In genomic region chr17:28864991-28865849, GRCh38 we compare ENCODE assay signal across 1 cellular context.
TF ChIP-seq lines count a peak whose summit lies in the region.

No MANE protein-coding gene starts in this region.

TF ChIP-seq in K562, 482 proteins besides CTCF, POLR2A, EP300 and RAD21 (continued from another document and continues in another):
- TF ChIP-seq YY1 (IDR thresholded peaks at IDR 0.05; ENCODE audit: borderline replicate concordance in 1 of 3, control insufficient read depth in 1 of 3, extremely low read depth in 1 of 3, insufficient read depth in 3 of 3, insufficient read length in 1 of 3, insufficient replicate concordance in 2 of 3, low read depth in 1 of 3, low read length in 2 of 3) (peak in 2 of 3 experiments; percentile 54 to 62), DMBX1 (CRISPR knock-in tag; IDR thresholded peaks at IDR 0.05; ENCODE audit: borderline replicate concordance) (peak; percentile 98), MLLT1 (IDR thresholded peaks at IDR 0.05) (peak; percentile 42 to 94; a peak in 3 of 4 replicates), GTF2B (IDR thresholded peaks at IDR 0.05; ENCODE audit: extremely low read depth, insufficient read length) (no peak), E2F3 (CRISPR knock-in tag; IDR thresholded peaks at IDR 0.05) (peak; percentile 96; the same call in 1 of the 2 replicates), ZNF121 (CRISPR knock-in tag; conservative IDR thresholded peaks at IDR 0.05) (no peak), GTF2A2 (tag; IDR thresholded peaks at IDR 0.05) (no peak), MCM7 (IDR thresholded peaks at IDR 0.05) (peak in 1 of 2 experiments; percentile 98; a peak in 2 of 4 replicates), PHF8 (IDR thresholded peaks at IDR 0.05; ENCODE audit: borderline replicate concordance, low read length) (peak; percentile 20; the same call in 1 of the 2 replicates), IRF1 (CRISPR knock-in tag; IDR thresholded peaks at IDR 0.05; ENCODE audit: borderline replicate concordance) (no peak), ZBTB9 (CRISPR knock-in tag; IDR thresholded peaks at IDR 0.05) (peak; percentile 94; the same call in 1 of the 2 replicates), NRF1 (conservative IDR thresholded peaks at IDR 0.05 in 1 of 2, IDR thresholded peaks at IDR 0.05 in 1 of 2) (peak; percentile 77 to 81), OTX1 (CRISPR knock-in tag; IDR thresholded peaks at IDR 0.05) (0 out of 2 replicates have a peak, but pooled peaks have one; percentile 20), U2AF2 (optimal IDR thresholded peaks at IDR 0.05; ENCODE audit: low read depth, low read length) (no peak), ETS2 (tag; IDR thresholded peaks at IDR 0.05; ENCODE audit: borderline replicate concordance, poor library complexity, severe bottlenecking) (no peak), SMARCC2 (IDR thresholded peaks at IDR 0.05; ENCODE audit: low read depth) (peak; percentile 99), ZNF449 (CRISPR knock-in tag; IDR thresholded peaks at IDR 0.05) (0 out of 2 replicates have a peak, but pooled peaks have one; percentile 88), ZNF174 (CRISPR knock-in tag; IDR thresholded peaks at IDR 0.05) (no peak), CEBPZ (IDR thresholded peaks at IDR 0.05; ENCODE audit: borderline replicate concordance, low read depth, low read length) (no peak), HOMEZ (CRISPR knock-in tag; IDR thresholded peaks at IDR 0.05) (no peak), ARID2 (IDR thresholded peaks at IDR 0.05) (no peak), KAT7 (CRISPR knock-in tag; IDR thresholded peaks at IDR 0.05; ENCODE audit: borderline replicate concordance) (no peak), MEIS2 (IDR thresholded peaks at IDR 0.05; ENCODE audit: partially characterized antibody) (no peak), USF1 (CRISPR knock-in tag; IDR thresholded peaks at IDR 0.05) (no peak), FOXP4 (CRISPR knock-in tag; IDR thresholded peaks at IDR 0.05; ENCODE audit: borderline replicate concordance) (no peak), RNF2 (IDR thresholded peaks at IDR 0.05) (peak; percentile 96), EGR1 (conservative IDR thresholded peaks at IDR 0.05) (peak; percentile 91), POLR2G (IDR thresholded peaks at IDR 0.05; ENCODE audit: low read depth, low read length) (no peak), TFE3 (CRISPR knock-in tag; IDR thresholded peaks at IDR 0.05) (no peak), ZNF146 (CRISPR knock-in tag; IDR thresholded peaks at IDR 0.05; ENCODE audit: unreplicated experiment) (no peak), MTA1 (IDR thresholded peaks at IDR 0.05; ENCODE audit: borderline replicate concordance) (peak; percentile 92), MAZ (CRISPR knock-in tag; conservative IDR thresholded peaks at IDR 0.05 in 1 of 2, IDR thresholded peaks at IDR 0.05 in 1 of 2) (peak; percentile 94 to 99), ZNF507 (tag; conservative IDR thresholded peaks at IDR 0.05) (no peak), ZNF263 (CRISPR knock-in tag; IDR thresholded peaks at IDR 0.05; ENCODE audit: borderline replicate concordance) (no peak), SLC30A9 (CRISPR knock-in tag; IDR thresholded peaks at IDR 0.05) (no peak), CCNT2 (IDR thresholded peaks at IDR 0.05; ENCODE audit: borderline replicate concordance, extremely low read depth, insufficient read length, low read depth, low read length) (peak; percentile 100), CCAR2 (IDR thresholded peaks at IDR 0.05; ENCODE audit: low read depth, low read length) (peak; percentile 88; the same call in 1 of the 2 replicates), ZBTB43 (CRISPR knock-in tag; IDR thresholded peaks at IDR 0.05) (no peak), HNRNPK (IDR thresholded peaks at IDR 0.05; ENCODE audit: low read depth, low read length, poor library complexity, severe bottlenecking) (no peak), MCM3 (IDR thresholded peaks at IDR 0.05) (no peak), CREB3L1 (IDR thresholded peaks at IDR 0.05; ENCODE audit: borderline replicate concordance, low read depth) (peak; percentile 66), U2AF1 (optimal IDR thresholded peaks at IDR 0.05; ENCODE audit: low read depth, low read length) (no peak), ZBTB8A (IDR thresholded peaks at IDR 0.05; ENCODE audit: partially characterized antibody) (no peak)
